Comparison of ENCODE assay signal across 8 cellular contexts in the genomic region with DNA sequence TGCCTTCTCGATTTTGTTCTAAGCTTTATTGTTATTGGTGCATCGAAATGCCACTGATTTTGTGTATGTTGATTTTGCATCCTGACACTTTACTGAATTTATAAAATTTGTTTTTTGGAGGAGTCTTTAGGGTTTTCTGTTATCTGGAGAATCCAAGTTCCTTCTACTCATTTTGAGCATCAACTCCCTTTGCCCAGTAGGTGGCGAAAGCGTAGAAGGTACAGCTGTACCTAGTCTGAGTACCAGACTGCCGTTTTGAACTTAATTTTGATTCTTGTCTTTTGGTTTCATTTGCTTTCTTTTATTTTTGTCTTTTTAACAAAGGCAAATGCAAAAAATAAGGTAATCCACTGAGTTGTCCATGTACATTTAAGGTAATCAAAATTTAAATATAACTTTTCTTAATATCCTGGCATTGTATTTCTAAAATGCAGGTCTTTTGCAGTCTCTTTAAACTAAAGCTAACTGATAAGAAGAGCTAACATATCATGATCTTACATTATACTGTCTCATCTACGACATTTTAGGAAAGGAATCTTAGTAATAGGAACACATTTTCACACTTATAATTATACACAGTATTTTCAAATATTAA.
DNase-seq lines count a peak whose midpoint lies in the region; ATAC-seq lines count a peak whose summit lies in the region.

No MANE protein-coding gene starts in this region.

- DNase-seq in DMS 273 treated with DMSO at 0.1 percent for 48 hours (lab: John Stamatoyannopoulos, UW) (peak; percentile 26), NCI-H748 (lab: John Stamatoyannopoulos, UW; ENCODE audit: unreplicated experiment) (peak; percentile 76), astrocyte of the hippocampus (ENCODE audit: low read depth, low spot score) (peak; percentile 82), inferior parietal cortex (ENCODE audit: extremely low spot score) (peak; percentile 75), cortex of kidney (lab: John Stamatoyannopoulos, UW) (no peak)
- peak; percentile 8 to 18 for DNase-seq in stimulated activated CD4-positive, alpha-beta T cell treated with anti-CD3 and anti-CD28 coated beads, Interleukin-4, amount 100 ng/mL, for 48 hours (ENCODE audit: low read depth in 2 of 2)

- peak; percentile 80 for ATAC-seq in GM18907 (IDR thresholded peaks at IDR 0.05; ENCODE audit: unreplicated experiment)
- peak; percentile 83 for ATAC-seq in HG03342 (IDR thresholded peaks at IDR 0.05; ENCODE audit: unreplicated experiment)
